ENCODE assay signal across 8 cellular contexts in genomic region chr18:23191952-23192662, GRCh38. TPM values are rescaled to one million over a fixed set of nuclear protein-coding genes. Genes with fewer than 3 reads are reported as not detected.
DNase-seq lines count a peak whose midpoint lies in the region; ATAC-seq and TF ChIP-seq lines count a peak whose summit lies in the region.

No MANE protein-coding gene starts in this region.

- no peaks in the 10 kb centered on the region for H3K9me3 Mint-ChIP-seq in activated T-cell treated with anti-CD3 and anti-CD28 coated beads, Interleukin-2, amount 50 U/mL, for 24 hours

- no peaks in the 10 kb centered on the region for H3K36me3 Mint-ChIP-seq in activated T-cell treated with anti-CD3 and anti-CD28 coated beads, Interleukin-2, amount 50 U/mL, for 24 hours (ENCODE audit: low read depth)

- peaks cover 9% of the 10 kb centered on the region for H3K4me1 Mint-ChIP-seq in activated T-cell treated with anti-CD3 and anti-CD28 coated beads, Interleukin-2, amount 50 U/mL, for 24 hours (ENCODE audit: low read depth)

- no peak overlapping the region for H3K4me3 Mint-ChIP-seq in activated T-cell treated with anti-CD3 and anti-CD28 coated beads, Interleukin-2, amount 50 U/mL, for 24 hours

- no peak for ATAC-seq in HG02610 (IDR thresholded peaks at IDR 0.05; ENCODE audit: unreplicated experiment)

- no peak overlapping the region for H3K27ac Mint-ChIP-seq in activated T-cell treated with anti-CD3 and anti-CD28 coated beads, Interleukin-2, amount 50 U/mL, for 24 hours

- peak; percentile 70 for DNase-seq in HCEC 1CT
- peak; percentile 85 for DNase-seq in glomerular visceral epithelial cell (ENCODE audit: extremely low spot score)
- peak; percentile 85 for DNase-seq in skeletal muscle cell (ENCODE audit: low read depth)
- no peak for DNase-seq in NCI-H345 treated with DMSO at 0.1 percent for 48 hours (lab: John Stamatoyannopoulos, UW; ENCODE audit: unreplicated experiment)
- DNase-seq in effector CD8-positive, alpha-beta T cell (lab: John Stamatoyannopoulos, UW), result no peak
- no peak for DNase-seq in activated T-cell treated with anti-CD3 and anti-CD28 coated beads, Interleukin-2, amount 50 U/mL, for 24 hours

- H3K27me3 Mint-ChIP-seq in activated T-cell treated with anti-CD3 and anti-CD28 coated beads, Interleukin-2, amount 50 U/mL, for 24 hours, result peaks cover under 1% of the 10 kb centered on the region

- H3K4me3 ChIP-seq in skeletal muscle cell (ENCODE audit: low read depth, low read length), result no peak overlapping the region

TF ChIP-seq in PFSK-1, 5 proteins besides CTCF, POLR2A, EP300 and RAD21:
- TF ChIP-seq POLR2AphosphoS5 (IDR thresholded peaks at IDR 0.05; ENCODE audit: low read depth, low read length), result 0 out of 2 replicates have a peak, but pooled peaks have one; percentile 26
- no peak for TF ChIP-seq TAF1 (IDR thresholded peaks at IDR 0.05; ENCODE audit: borderline replicate concordance, insufficient read depth, low read length)
- peak; percentile 85 for TF ChIP-seq FOXP2 (optimal IDR thresholded peaks at IDR 0.05; ENCODE audit: borderline replicate concordance, extremely low read depth, extremely low read length, insufficient read depth)

RNA-seq across cellular contexts. Expression of gene CABLES1, which starts 56.8 kb away (rescaled TPM):
- polyA plus RNA-seq in PFSK-1 (2012; ENCODE audit: insufficient read length, low read depth), result 16.5 TPM

Comparison
In these comparisons a context has a peak if more than half of its experiments do, and no peak if none do; other contexts are left out.
1. DNase-seq: peak in HCEC 1CT (single experiment), glomerular visceral epithelial cell (single experiment) and skeletal muscle cell (single experiment); none in NCI-H345 treated with DMSO at 0.1 percent for 48 hours (single experiment), effector CD8-positive, alpha-beta T cell (single experiment) and activated T-cell treated with anti-CD3 and anti-CD28 coated beads, Interleukin-2, amount 50 U/mL, for 24 hours (single experiment).